In genomic region chr22:37803636-37804371, GRCh38 we compare ENCODE assay signal across 10 cellular contexts. TPM values are rescaled to one million over a fixed set of nuclear protein-coding genes. Genes with fewer than 3 reads are reported as not detected.
DNase-seq lines count a peak whose midpoint lies in the region; ATAC-seq and TF ChIP-seq lines count a peak whose summit lies in the region.
"Had no signal": no experiment of that assay in that cellular context is flagged by ENCODE, and none has a peak within 500 bp of the region (broad histone marks: within the 10 kb centered on the region; RNA-seq: fewer than 3 reads in every experiment).

No MANE protein-coding gene starts in this region.

- H3K9me3 ChIP-seq in heart right ventricle (no peaks in the 10 kb centered on the region), upper lobe of left lung (no peaks in the 10 kb centered on the region)

- no peak for TF ChIP-seq EP300 in upper lobe of left lung (IDR thresholded peaks at IDR 0.05)

- WGBS in heart right ventricle, 2 donors: 53 to 60% methylated on average over 34 of the region's 34 CpGs
- WGBS in upper lobe of left lung, 2 donors: 73 to 77% methylated on average over 20 to 33 of the region's 34 CpGs

- H3K4me1 Mint-ChIP-seq in activated T-helper 17 cell treated with anti-CD3 and anti-CD28 coated beads, Interleukin-2, amount 50 U/mL, for 72 hours: peaks cover 13% of the 10 kb centered on the region

- intact Hi-C loops in heart right ventricle (cut with DNase I): loop anchor here in 3 of 10 donors (5.0 to 10.0 kb wide), 2 partner anchors 49 to 57 kb away; no protein-coding TSS in a partner anchor
- intact Hi-C loops in cardiac septum (cut with DNase I): no loop called here

- DNase-seq in heart right ventricle (no peak), cardiac septum (ENCODE audit: low spot score) (no peak), medulla oblongata (ENCODE audit: extremely low spot score) (peak; percentile 11), upper lobe of left lung (no peak), NCI-H2171 treated with DMSO at 0.1 percent for 48 hours (lab: John Stamatoyannopoulos, UW) (no peak), globus pallidus (ENCODE audit: low spot score) (no peak), NCI-H2029 treated with DMSO at 0.1 percent for 48 hours (lab: John Stamatoyannopoulos, UW) (no peak)
- DNase-seq: activated effector memory CD4-positive, alpha-beta T cell treated with anti-CD3 and anti-CD28 coated beads, Interleukin-2, amount 50 U/mL, for 16 hours; kidney had no signal

- H3K27ac Mint-ChIP-seq in activated T-helper 17 cell treated with anti-CD3 and anti-CD28 coated beads, Interleukin-2, amount 50 U/mL, for 72 hours: peak overlapping the region; percentile 68

- H3K27me3 Mint-ChIP-seq in activated T-helper 17 cell treated with anti-CD3 and anti-CD28 coated beads, Interleukin-2, amount 50 U/mL, for 72 hours: peaks cover 11% of the 10 kb centered on the region

- H3K4me1 ChIP-seq in heart right ventricle (peaks cover 8 to 64% (median 41%) of the 10 kb centered on the region in 9 donors), upper lobe of left lung (peaks cover 37 to 64% (median 48%) of the 10 kb centered on the region in 4 donors)

- H3K27me3 ChIP-seq in heart right ventricle (peaks cover 0 to 34% (median 0%) of the 10 kb centered on the region in 7 donors), upper lobe of left lung (no peaks in the 10 kb centered on the region)

- no peaks in the 10 kb centered on the region for H3K36me3 ChIP-seq in heart right ventricle
- no peaks in the 10 kb centered on the region for H3K36me3 ChIP-seq in upper lobe of left lung

- TF ChIP-seq CTCF in heart right ventricle (IDR thresholded peaks at IDR 0.05): no peak
- no peak for TF ChIP-seq CTCF in upper lobe of left lung (IDR thresholded peaks at IDR 0.05)

- H3K27ac ChIP-seq in heart right ventricle: peak overlapping the region in 3 of 10 donors; percentile 92 to 95 (median 92)
- H3K27ac ChIP-seq in upper lobe of left lung: peak overlapping the region in 3 of 4 donors; percentile 88 to 92 (median 89)

- ATAC-seq in heart right ventricle (no peak), upper lobe of left lung (ENCODE audit: low FRiP score in 2 of 2) (no peak)
- no peak for ATAC-seq in activated T-helper 17 cell treated with anti-CD3 and anti-CD28 coated beads, Interleukin-2, amount 50 U/mL, for 72 hours (replicated peaks)

- H3K4me3 ChIP-seq in heart right ventricle: peak overlapping the region in 6 of 10 donors; percentile 67 to 85 (median 72)
- H3K4me3 ChIP-seq in upper lobe of left lung: peak overlapping the region in 1 of 4 donors; percentile 58

- H3K9me3 Mint-ChIP-seq in activated T-helper 17 cell treated with anti-CD3 and anti-CD28 coated beads, Interleukin-2, amount 50 U/mL, for 72 hours: no peaks in the 10 kb centered on the region

- no peak for TF ChIP-seq POLR2A in upper lobe of left lung (IDR thresholded peaks at IDR 0.05)

- H3K36me3 Mint-ChIP-seq in activated T-helper 17 cell treated with anti-CD3 and anti-CD28 coated beads, Interleukin-2, amount 50 U/mL, for 72 hours (ENCODE audit: low read depth): no peaks in the 10 kb centered on the region

- peak overlapping the region; percentile 78 for H3K4me3 Mint-ChIP-seq in activated T-helper 17 cell treated with anti-CD3 and anti-CD28 coated beads, Interleukin-2, amount 50 U/mL, for 72 hours

RNA-seq across cellular contexts. Expression of gene GCAT, which starts 3.9 kb away (rescaled TPM):
- total RNA-seq in heart right ventricle (10 to 100 TPM; 26.7 to 47.8 (median 41.5) TPM), cardiac septum (24.0 TPM), upper lobe of left lung (10 to 100 TPM in 2 of 6 donors, 1 to 10 TPM in 4; 2.7 to 16.7 (median 7.5) TPM)
- 10 to 100 TPM; 29.4 to 63.0 TPM for polyA plus RNA-seq in heart right ventricle
- 1 to 10 TPM; 4.2 to 5.1 TPM for total RNA-seq in activated T-helper 17 cell treated with anti-CD3 and anti-CD28 coated beads, Interleukin-2, amount 50 U/mL, for 72 hours

RNA-seq across cellular contexts. Expression of gene GALR3, which starts 19.4 kb away (rescaled TPM):
- total RNA-seq in heart right ventricle: not detected
- polyA plus RNA-seq in heart right ventricle: under 1 TPM in 1 of 2 donors, not detected in 1; 0.03 TPM
- total RNA-seq in cardiac septum: not detected
- total RNA-seq in activated T-helper 17 cell treated with anti-CD3 and anti-CD28 coated beads, Interleukin-2, amount 50 U/mL, for 72 hours: not detected
- not detected for total RNA-seq in upper lobe of left lung
- total RNA-seq: kidney had no signal

RNA-seq across cellular contexts. Expression of gene ANKRD54, which starts 40.3 kb away (rescaled TPM):
- total RNA-seq in heart right ventricle (10 to 100 TPM; 11.2 to 21.5 (median 14.4) TPM), cardiac septum (15.7 TPM), upper lobe of left lung (10 to 100 TPM; 22.4 to 49.2 (median 38.2) TPM)
- polyA plus RNA-seq in heart right ventricle: 10 to 100 TPM; 17.4 to 19.4 TPM
- 10 to 100 TPM; 13.0 to 25.2 TPM for total RNA-seq in activated T-helper 17 cell treated with anti-CD3 and anti-CD28 coated beads, Interleukin-2, amount 50 U/mL, for 72 hours

RNA-seq across cellular contexts. Expression of gene EIF3L, which starts 45.4 kb away (rescaled TPM):
- total RNA-seq in heart right ventricle (100 to 1,000 TPM; 304 to 489 (median 445) TPM), cardiac septum (255 TPM), upper lobe of left lung (100 to 1,000 TPM; 130 to 418 (median 248) TPM)
- polyA plus RNA-seq in heart right ventricle: 100 to 1,000 TPM; 135 to 250 TPM
- 100 to 1,000 TPM; 553 to 834 TPM for total RNA-seq in activated T-helper 17 cell treated with anti-CD3 and anti-CD28 coated beads, Interleukin-2, amount 50 U/mL, for 72 hours
